In the genomic region with DNA sequence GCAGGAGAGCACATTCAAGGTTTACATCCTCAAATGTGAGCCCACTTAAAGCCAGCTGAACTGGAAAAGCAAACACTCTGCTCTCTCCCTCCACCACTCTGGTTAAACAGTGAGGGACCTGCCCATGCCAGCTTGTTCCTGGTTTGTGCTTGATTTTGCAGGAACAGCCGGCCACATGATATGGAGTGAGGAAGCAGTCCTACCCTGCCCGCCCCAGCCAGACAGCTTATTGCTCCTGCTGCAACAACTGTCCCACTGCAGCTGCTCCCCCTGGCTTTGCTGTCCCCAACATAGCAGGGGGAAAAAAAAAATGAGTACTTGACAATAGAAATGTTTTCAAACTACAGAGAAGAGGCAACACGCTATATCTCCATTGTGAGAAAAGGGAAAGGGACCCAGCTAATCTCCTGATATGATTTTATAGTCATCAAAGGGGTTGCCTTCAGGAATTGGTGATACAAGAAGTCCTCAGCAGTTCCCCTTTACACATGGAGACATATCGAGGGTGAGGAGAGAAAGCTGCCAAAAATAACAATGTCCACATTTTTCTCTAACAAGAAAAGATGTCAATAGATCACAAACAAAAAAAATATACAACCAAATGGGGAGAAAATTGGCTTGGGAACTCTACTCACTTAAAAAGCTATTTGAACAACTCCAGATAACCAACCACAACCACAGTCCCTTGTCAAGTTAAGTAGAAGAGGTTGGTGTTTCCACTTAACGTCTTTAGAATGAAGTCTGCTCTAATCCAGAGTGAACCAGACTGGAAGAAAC, we compare ENCODE assay signal across 12 cellular contexts. TPM values are rescaled to one million over a fixed set of nuclear protein-coding genes. Genes with fewer than 3 reads are reported as not detected.
DNase-seq lines count a peak whose midpoint lies in the region; ATAC-seq, FAIRE-seq and TF ChIP-seq lines count a peak whose summit lies in the region.
"Had no signal": no experiment of that assay in that cellular context is flagged by ENCODE, and none has a peak within 500 bp of the region (broad histone marks: within the 10 kb centered on the region; RNA-seq: fewer than 3 reads in every experiment).

No MANE protein-coding gene starts in this region.

- DNase-seq in A549 (ENCODE audit: low read depth in 1 of 2, low spot score in 1 of 2), result no peak
- DNase-seq in NCI-H1092 treated with DMSO at 0.1 percent for 48 hours (lab: John Stamatoyannopoulos, UW), result peak; percentile 90
- DNase-seq in lung (ENCODE audit: low spot score), result peak; percentile 67
- DNase-seq in CD4-positive, alpha-beta memory T cell, result no peak
- no peak for DNase-seq in MV-4-11 (lab: John Stamatoyannopoulos, UW)
- DNase-seq: activated T-cell treated with anti-CD3 and anti-CD28 coated beads, Interleukin-2, amount 50 U/mL, for 4 hours; hypothalamus; KBM-7 had no signal

- H3K27ac Mint-ChIP-seq in CD4-positive, alpha-beta memory T cell, result no peak overlapping the region

- H3K9me3 ChIP-seq in A549, result no peaks in the 10 kb centered on the region
- H3K9me3 ChIP-seq in lung (ENCODE audit: control insufficient read depth in 2 of 2, insufficient read depth in 1 of 2, low read length in 1 of 2), result no peaks in the 10 kb centered on the region
- H3K9me3 ChIP-seq in CD4-positive, alpha-beta memory T cell (ENCODE audit: control insufficient read depth in 1 of 2, low read length in 2 of 2), result no peaks in the 10 kb centered on the region

- POLR2A ChIA-PET in A549 (lab: Yijun Ruan, JAX), result no interaction called here
- POLR2A ChIA-PET in CD4-positive, alpha-beta memory T cell (lab: Charles Lee; ENCODE audit: partially characterized antibody), result no interaction called here

- no peak for TF ChIP-seq CTCF in A549 (IDR thresholded peaks at IDR 0.05)
- no peak for TF ChIP-seq CTCF in VCaP (conservative IDR thresholded peaks at IDR 0.05)
- TF ChIP-seq CTCF in lung (IDR thresholded peaks at IDR 0.05; ENCODE audit: control extremely low read depth, extremely low read depth), result no peak

- peak overlapping the region; percentile 89; the same call in 1 of the 3 replicates for H3K4me3 ChIP-seq in A549
- H3K4me3 ChIP-seq in lung, result no peak overlapping the region
- no peak overlapping the region for H3K4me3 ChIP-seq in CD4-positive, alpha-beta memory T cell (ENCODE audit: low read length in 2 of 2)

- TF ChIP-seq POLR2A in A549 (IDR thresholded peaks at IDR 0.05; ENCODE audit: low read length), result no peak

- peaks cover 29 to 33% of the 10 kb centered on the region in 2 donors for H3K27me3 Mint-ChIP-seq in CD4-positive, alpha-beta memory T cell

- H3K36me3 ChIP-seq in lung (ENCODE audit: control insufficient read depth in 2 of 2, insufficient read depth in 2 of 2, low read length in 2 of 2), result no peaks in the 10 kb centered on the region
- no peaks in the 10 kb centered on the region for H3K36me3 ChIP-seq in CD4-positive, alpha-beta memory T cell (ENCODE audit: insufficient read depth, low read length)

- WGBS in A549 (ENCODE audit: missing lambda C conversion rate), result 46% methylated on average over 5 of the region's 5 CpGs
- WGBS in lung, 2 donors, result 44 to 67% methylated on average over 5 of the region's 5 CpGs

- H3K27me3 ChIP-seq in lung (ENCODE audit: control insufficient read depth, insufficient read depth), result no peaks in the 10 kb centered on the region
- H3K27me3 ChIP-seq in CD4-positive, alpha-beta memory T cell (ENCODE audit: insufficient read depth, low read length), result peaks cover 4% of the 10 kb centered on the region

- CTCF ChIA-PET in A549 (lab: Yijun Ruan, JAX), result interaction anchor here (0.5 to 5.6 kb wide), 12 partner anchors 9 to 271 kb away, joined by 3 to 41 read pairs (median 4); no protein-coding TSS in a partner anchor
- CTCF ChIA-PET in CD4-positive, alpha-beta memory T cell (lab: Charles Lee; ENCODE audit: partially characterized antibody), result no interaction called here

- no peak overlapping the region for H3K4me3 Mint-ChIP-seq in CD4-positive, alpha-beta memory T cell
- H3K4me3 Mint-ChIP-seq: activated T-cell treated with anti-CD3 and anti-CD28 coated beads, Interleukin-2, amount 50 U/mL, for 4 hours had no signal

- H3K4me1 ChIP-seq in A549 (peaks cover 40% of the 10 kb centered on the region), lung (ENCODE audit: control insufficient read depth in 2 of 2, insufficient read depth in 2 of 2, low read length in 2 of 2) (peaks cover 0 to 6% of the 10 kb centered on the region in 2 donors)
- peaks cover 10% of the 10 kb centered on the region for H3K4me1 ChIP-seq in CD4-positive, alpha-beta memory T cell (ENCODE audit: insufficient read depth, low read length)

- intact Hi-C loops in CD4-positive, alpha-beta memory T cell (cut with micrococcal nuclease), result no loop called here

- peaks cover 0 to 7% (median 2%) of the 10 kb centered on the region in 8 donors for H3K9me3 Mint-ChIP-seq in CD4-positive, alpha-beta memory T cell
- H3K9me3 Mint-ChIP-seq: activated T-cell treated with anti-CD3 and anti-CD28 coated beads, Interleukin-2, amount 50 U/mL, for 4 hours had no signal

- TF ChIP-seq EP300 in A549 (IDR thresholded peaks at IDR 0.05), result no peak

- peak overlapping the region; percentile 67 for H3K4me2 ChIP-seq in A549

- no peak for FAIRE-seq in A549 (lab: Jason Lieb, UNC)
- FAIRE-seq: urothelium cell line had no signal

- ATAC-seq in A549 (no peak), lung (ENCODE audit: insufficient read depth, low FRiP score) (peak; percentile 47), GM19395 (IDR thresholded peaks at IDR 0.05; ENCODE audit: unreplicated experiment) (no peak), GM21447 (IDR thresholded peaks at IDR 0.05; ENCODE audit: unreplicated experiment) (no peak)
- ATAC-seq: activated T-cell treated with anti-CD3 and anti-CD28 coated beads, Interleukin-2, amount 50 U/mL, for 4 hours had no signal

- H3K27ac ChIP-seq in A549 (peak overlapping the region; percentile 39 to 95; a peak in 5 of 6 replicates), VCaP (peak overlapping the region; percentile 81), lung (ENCODE audit: low read depth in 1 of 2, low read length in 1 of 2) (peak overlapping the region in 1 of 2 donors; percentile 75)
- no peak overlapping the region for H3K27ac ChIP-seq in CD4-positive, alpha-beta memory T cell (ENCODE audit: low read depth, low read length)

- no peaks in the 10 kb centered on the region for H3K36me3 Mint-ChIP-seq in CD4-positive, alpha-beta memory T cell

- no peak for TF ChIP-seq RAD21 in A549 (conservative IDR thresholded peaks at IDR 0.05 in 1 of 2, IDR thresholded peaks at IDR 0.05 in 1 of 2)

- peaks cover 8 to 14% (median 10%) of the 10 kb centered on the region in 4 donors for H3K4me1 Mint-ChIP-seq in CD4-positive, alpha-beta memory T cell

TF ChIP-seq in A549, 52 proteins besides CTCF, POLR2A, EP300 and RAD21:
- TF ChIP-seq MYC (IDR thresholded peaks at IDR 0.05; ENCODE audit: borderline replicate concordance, low read length) (no peak), SMC3 (IDR thresholded peaks at IDR 0.05) (no peak), PHF8 (IDR thresholded peaks at IDR 0.05; ENCODE audit: borderline replicate concordance, low read depth) (no peak), NFE2L2 (conservative IDR thresholded peaks at IDR 0.05; ENCODE audit: low read length) (no peak), TP53 (CRISPR knock-in tag; IDR thresholded peaks at IDR 0.05) (no peak), HOXA7 (CRISPR knock-in tag; IDR thresholded peaks at IDR 0.05) (no peak), MAZ (IDR thresholded peaks at IDR 0.05; ENCODE audit: borderline replicate concordance, low read depth, low read length) (no peak), ZSCAN20 (CRISPR knock-in tag; IDR thresholded peaks at IDR 0.05) (no peak), HDAC2 (IDR thresholded peaks at IDR 0.05) (no peak), CHD2 (IDR thresholded peaks at IDR 0.05; ENCODE audit: low read length, partially characterized antibody) (no peak), SREBF2 (IDR thresholded peaks at IDR 0.05) (no peak), FOSL2 (IDR thresholded peaks at IDR 0.05) (no peak), FOSL2 (CRISPR knock-in tag; IDR thresholded peaks at IDR 0.05) (no peak)
- TF ChIP-seq, protein P1, sequence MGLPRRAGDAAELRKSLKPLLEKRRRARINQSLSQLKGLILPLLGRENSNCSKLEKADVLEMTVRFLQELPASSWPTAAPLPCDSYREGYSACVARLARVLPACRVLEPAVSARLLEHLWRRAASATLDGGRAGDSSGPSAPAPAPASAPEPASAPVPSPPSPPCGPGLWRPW (IDR thresholded peaks at IDR 0.05), result no peak
- TF ChIP-seq, protein P2, sequence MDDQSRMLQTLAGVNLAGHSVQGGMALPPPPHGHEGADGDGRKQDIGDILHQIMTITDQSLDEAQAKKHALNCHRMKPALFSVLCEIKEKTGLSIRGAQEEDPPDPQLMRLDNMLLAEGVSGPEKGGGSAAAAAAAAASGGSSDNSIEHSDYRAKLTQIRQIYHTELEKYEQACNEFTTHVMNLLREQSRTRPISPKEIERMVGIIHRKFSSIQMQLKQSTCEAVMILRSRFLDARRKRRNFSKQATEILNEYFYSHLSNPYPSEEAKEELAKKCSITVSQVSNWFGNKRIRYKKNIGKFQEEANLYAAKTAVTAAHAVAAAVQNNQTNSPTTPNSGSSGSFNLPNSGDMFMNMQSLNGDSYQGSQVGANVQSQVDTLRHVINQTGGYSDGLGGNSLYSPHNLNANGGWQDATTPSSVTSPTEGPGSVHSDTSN (IDR thresholded peaks at IDR 0.05), result no peak

RNA-seq across cellular contexts. Expression of a gene that starts 4.6 kb away (rescaled TPM):
- 68.0 and 132 TPM in 2 replicates for polyA plus RNA-seq in A549 (2011; rRNA removed)
- 28.5 and 36.3 TPM in 2 replicates for polyA plus RNA-seq in A549 (2012; cell fraction: cytosol; rRNA removed)
- polyA plus RNA-seq in A549 (2012; cell fraction: nucleus; rRNA removed), result 35.8 and 50.4 TPM in 2 replicates
- polyA plus RNA-seq in A549 (2017; fragmentation: RNase III; extraction: RNeasy Plus Mini Kit Qiagen cat#74134 plus additional on column Dnase treatment), result 68.5 to 71.5 TPM (median 68.9 TPM) in 3 replicates
- 236 and 309 TPM in 2 replicates for polyA minus RNA-seq in A549 (2011; rRNA and poly(A)+ RNA removed)
- total RNA-seq in lung, result 10 to 100 TPM; 40.6 to 71.5 TPM
- polyA plus RNA-seq in lung, result 10 to 100 TPM; 10.6 to 15.9 TPM
- under 1 TPM in 1 of 2 experiments, not detected in 1; 0.17 TPM for total RNA-seq in CD4-positive, alpha-beta memory T cell
- polyA plus RNA-seq in CD4-positive, alpha-beta memory T cell, result under 1 TPM in 1 of 2 donors, not detected in 1; 0.05 TPM

Comparison
In these comparisons a context has a peak if more than half of its experiments do, and no peak if none do; other contexts are left out.
1. DNase-seq: peak in NCI-H1092 treated with DMSO at 0.1 percent for 48 hours (single experiment) and lung (single experiment); none in A549 (0 of 2), CD4-positive, alpha-beta memory T cell (0 of 5) and MV-4-11 (single experiment).
2. RNA of a gene that starts 4.6 kb away (polyA plus RNA-seq): 28.5 to 132 TPM in A549 and 10.6 to 15.9 TPM in lung; 0.05 TPM in CD4-positive, alpha-beta memory T cell; every median in the first group is over 10 times any median in the second.